In genomic region chr19:732325-733069, GRCh38 we compare ENCODE assay signal across 37 cellular contexts. TPM values are rescaled to one million over a fixed set of nuclear protein-coding genes. Genes with fewer than 3 reads are reported as not detected.
"Had no signal": no experiment of that assay in that cellular context is flagged by ENCODE, and none has a peak within 500 bp of the region (broad histone marks: within the 10 kb centered on the region; RNA-seq: fewer than 3 reads in every experiment).

No MANE protein-coding gene starts in this region.

- H3K9me3 ChIP-seq: adrenal gland, body of pancreas, gastrocnemius medialis, pancreas, prostate gland, stomach, suprapubic skin, tibial artery, upper lobe of right lung had no signal

- H3K4me3 Mint-ChIP-seq: activated naive CD4-positive, alpha-beta T cell treated with anti-CD3 and anti-CD28 coated beads for 36 hours; activated naive CD8-positive, alpha-beta T cell treated with anti-CD3 and anti-CD28 coated beads for 36 hours; mesothelial cell of epicardium; naive B cell; stimulated activated naive B cell treated with anti-CD40 and anti-IgM and Interleukin-4, amounts not matched to agents 10 μg/mL and 1 μg/mL and 100 μg/mL, for 72 hours; WTC11 had no signal

- DNase-seq: activated CD4-positive, alpha-beta T cell treated with anti-CD3 and anti-CD28 coated beads, Interleukin-2, amount 50 U/mL, for 48 hours; activated CD8-positive, alpha-beta memory T cell treated with anti-CD3 and anti-CD28 coated beads for 24 hours; activated effector memory CD4-positive, alpha-beta T cell treated with Interleukin-2 at 50 U/mL for 16 hours; activated naive CD4-positive, alpha-beta T cell treated with anti-CD3 and anti-CD28 coated beads for 36 hours; activated naive CD8-positive, alpha-beta T cell treated with anti-CD3 and anti-CD28 coated beads for 36 hours; adrenal gland; aorta; body of pancreas; cerebellar nuclear complex; dorsolateral prefrontal cortex; effector memory CD4-positive, alpha-beta T cell; erythroblast; gastrocnemius medialis; glutamatergic neuron; islet precursor cell; left cardiac atrium; left ventricle myocardium superior; mammary epithelial cell; naive B cell; nucleus accumbens; pancreas; stimulated activated CD4-positive, alpha-beta T cell treated with anti-CD3 and anti-CD28 coated beads, Interleukin-1b, Interleukin-23, amount 100 ng/mL, for 48 hours; stimulated activated CD4-positive, alpha-beta T cell treated with anti-CD3 and anti-CD28 coated beads, Interleukin-4, amount 100 ng/mL, for 4 hours; stimulated activated CD8-positive, alpha-beta memory T cell treated with anti-CD3 and anti-CD28 coated beads, Interleukin-4, amount 100 ng/mL, for 48 hours; stimulated activated naive B cell treated with anti-CD40 and anti-IgM and Interleukin-4, amounts not matched to agents 10 μg/mL and 1 μg/mL and 100 μg/mL, for 72 hours; stomach; T-helper 17 cell; T1000; tibial artery; upper lobe of right lung had no signal

- H3K4me2 ChIP-seq: smooth muscle cell had no signal

- H3K9me3 Mint-ChIP-seq: activated naive CD4-positive, alpha-beta T cell treated with anti-CD3 and anti-CD28 coated beads for 36 hours; activated naive CD8-positive, alpha-beta T cell treated with anti-CD3 and anti-CD28 coated beads for 36 hours; mesothelial cell of epicardium; naive B cell; stimulated activated naive B cell treated with anti-CD40 and anti-IgM and Interleukin-4, amounts not matched to agents 10 μg/mL and 1 μg/mL and 100 μg/mL, for 72 hours; WTC11 had no signal

- H3K4me3 ChIP-seq: adrenal gland, body of pancreas, coronary artery, dorsolateral prefrontal cortex, gastrocnemius medialis, pancreas, prostate gland, smooth muscle cell, stomach, suprapubic skin, tibial artery, upper lobe of right lung had no signal

- FAIRE-seq: pancreas had no signal

- H3K27ac Mint-ChIP-seq: activated naive CD4-positive, alpha-beta T cell treated with anti-CD3 and anti-CD28 coated beads for 36 hours; activated naive CD8-positive, alpha-beta T cell treated with anti-CD3 and anti-CD28 coated beads for 36 hours; mesothelial cell of epicardium; T-helper 17 cell; WTC11 had no signal

- H3K27ac ChIP-seq: adrenal gland, body of pancreas, coronary artery, pancreas, prostate gland, stomach, suprapubic skin, tibial artery, upper lobe of right lung had no signal

- H3K27me3 ChIP-seq: adrenal gland, body of pancreas, dorsolateral prefrontal cortex, gastrocnemius medialis, pancreas, stomach, suprapubic skin, upper lobe of right lung had no signal

- H3K4me1 Mint-ChIP-seq: mesothelial cell of epicardium, WTC11 had no signal

- H3K36me3 Mint-ChIP-seq: activated naive CD8-positive, alpha-beta T cell treated with anti-CD3 and anti-CD28 coated beads for 36 hours; naive B cell; stimulated activated naive B cell treated with anti-CD40 and anti-IgM and Interleukin-4, amounts not matched to agents 10 μg/mL and 1 μg/mL and 100 μg/mL, for 72 hours; WTC11 had no signal

- H3K4me1 ChIP-seq: adrenal gland, body of pancreas, gastrocnemius medialis, pancreas, prostate gland, tibial artery, upper lobe of right lung had no signal

- ATAC-seq: body of pancreas; gastrocnemius medialis; left cardiac atrium; left ventricle myocardium superior; stimulated activated naive B cell treated with anti-CD40 and anti-IgM and Interleukin-4, amounts not matched to agents 10 μg/mL and 1 μg/mL and 100 μg/mL, for 72 hours; T-helper 17 cell; upper lobe of right lung; WTC11 had no signal

- H3K36me3 ChIP-seq: gastrocnemius medialis, pancreas, prostate gland, upper lobe of right lung had no signal

RNA-seq across cellular contexts. Expression of gene MISP, which starts 18.4 kb away (rescaled TPM):
- total RNA-seq: activated naive CD4-positive, alpha-beta T cell treated with anti-CD3 and anti-CD28 coated beads for 36 hours; left ventricle myocardium superior; T-helper 17 cell had no signal

RNA-seq across cellular contexts. Expression of gene PALM, which starts 23.8 kb away (rescaled TPM):
- total RNA-seq: activated naive CD8-positive, alpha-beta T cell treated with anti-CD3 and anti-CD28 coated beads for 36 hours; T-helper 17 cell had no signal
- polyA plus RNA-seq: mammary epithelial cell had no signal

RNA-seq across cellular contexts. Expression of gene PRSS57, which starts 37.2 kb away (rescaled TPM):
- total RNA-seq: activated naive CD4-positive, alpha-beta T cell treated with anti-CD3 and anti-CD28 coated beads for 36 hours; activated naive CD8-positive, alpha-beta T cell treated with anti-CD3 and anti-CD28 coated beads for 36 hours; aorta; body of pancreas; gastrocnemius medialis; left cardiac atrium; left ventricle myocardium superior; mammary epithelial cell; mesothelial cell of epicardium; pancreas; smooth muscle cell; stomach; suprapubic skin; T-helper 17 cell; upper lobe of right lung; WTC11 had no signal
- polyA plus RNA-seq: aorta, mammary epithelial cell, neural cell, pancreas, smooth muscle cell, stomach had no signal
